Comparison of ENCODE assay signal across 8 cellular contexts in the genomic region with DNA sequence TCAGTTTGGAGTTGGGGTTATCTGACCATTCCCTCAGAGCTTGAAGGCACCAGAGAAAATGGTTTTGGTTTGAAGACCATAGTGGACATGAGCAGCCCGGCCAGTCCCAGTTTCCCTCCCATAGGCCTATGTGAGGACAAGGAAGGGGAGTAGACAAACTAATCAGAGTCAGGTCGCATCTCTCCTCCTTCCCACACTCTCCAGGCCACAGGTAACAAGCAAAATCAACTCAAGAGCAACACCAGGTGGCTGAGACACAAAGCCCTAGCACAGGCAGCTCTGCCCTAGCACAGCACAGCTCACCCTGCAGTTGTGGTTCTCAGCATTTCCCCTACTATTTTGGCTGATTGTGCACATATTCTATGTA. TPM values are rescaled to one million over a fixed set of nuclear protein-coding genes. Genes with fewer than 3 reads are reported as not detected.
DNase-seq lines count a peak whose midpoint lies in the region; ATAC-seq and TF ChIP-seq lines count a peak whose summit lies in the region.

No MANE protein-coding gene starts in this region.

- no peaks in the 10 kb centered on the region for H3K9me3 ChIP-seq in CD4-positive, alpha-beta memory T cell (ENCODE audit: control insufficient read depth in 1 of 2, low read length in 2 of 2)
- H3K9me3 ChIP-seq in osteoblast (ENCODE audit: low read depth, low read length), result no peaks in the 10 kb centered on the region

- H3K79me2 ChIP-seq in osteoblast (ENCODE audit: insufficient read depth, low read length), result peaks cover 3% of the 10 kb centered on the region

- H2AFZ ChIP-seq in osteoblast (ENCODE audit: low read length), result no peak overlapping the region

- peaks cover 45 to 70% of the 10 kb centered on the region in 2 donors for H3K36me3 Mint-ChIP-seq in CD4-positive, alpha-beta memory T cell

- H3K4me3 Mint-ChIP-seq in CD4-positive, alpha-beta memory T cell, result peak overlapping the region; percentile 86 to 99 (median 90)

- TF ChIP-seq CTCF in osteoblast (IDR thresholded peaks at IDR 0.05; ENCODE audit: extremely low read depth, low read depth, low read length), result no peak

- CTCF ChIA-PET in CD4-positive, alpha-beta memory T cell (lab: Charles Lee; ENCODE audit: partially characterized antibody), result interaction anchor here (0.8 to 13.8 kb wide), 19 partner anchors 8 to 660 kb away, joined by 3 to 510 read pairs (median 5); a partner anchor contains a TSS

- peaks cover 97% of the 10 kb centered on the region for H3K4me1 ChIP-seq in CD4-positive, alpha-beta memory T cell (ENCODE audit: insufficient read depth, low read length)
- no peaks in the 10 kb centered on the region for H3K4me1 ChIP-seq in osteoblast (ENCODE audit: insufficient read depth, low read length)

- peak overlapping the region; percentile 97 for H3K27ac ChIP-seq in CD4-positive, alpha-beta memory T cell (ENCODE audit: low read depth, low read length)
- no peak overlapping the region for H3K27ac ChIP-seq in osteoblast (ENCODE audit: low read depth, low read length)

- no peak overlapping the region for H3K4me2 ChIP-seq in osteoblast (ENCODE audit: insufficient read depth, low read length)

- H3K9me3 Mint-ChIP-seq in CD4-positive, alpha-beta memory T cell, result no peaks in the 10 kb centered on the region

- H3K27me3 ChIP-seq in CD4-positive, alpha-beta memory T cell (ENCODE audit: insufficient read depth, low read length), result no peaks in the 10 kb centered on the region
- no peaks in the 10 kb centered on the region for H3K27me3 ChIP-seq in osteoblast (ENCODE audit: insufficient read depth, low read length)

- peaks cover 56 to 98% (median 76%) of the 10 kb centered on the region in 4 donors for H3K4me1 Mint-ChIP-seq in CD4-positive, alpha-beta memory T cell

- peak; percentile 79 to 88 (median 81) for DNase-seq in CD4-positive, alpha-beta memory T cell
- DNase-seq in activated naive CD4-positive, alpha-beta T cell treated with anti-CD3 and anti-CD28 coated beads, Interleukin-2, amount 50 U/mL, for 16 hours, result peak; percentile 72
- DNase-seq in stimulated activated CD8-positive, alpha-beta memory T cell treated with anti-CD3 and anti-CD28 coated beads, Interleukin-4, amount 100 ng/mL, for 48 hours, result peak; percentile 73
- DNase-seq in osteoblast (ENCODE audit: insufficient read length, low spot score, missing footprints) (no peak), D341Med (ENCODE audit: low spot score) (no peak), cortex of kidney (lab: John Stamatoyannopoulos, UW) (no peak)

- peak; percentile 35 for ATAC-seq in GM21381 (IDR thresholded peaks at IDR 0.05; ENCODE audit: unreplicated experiment)
- peak; percentile 40 for ATAC-seq in HG03571 (IDR thresholded peaks at IDR 0.05; ENCODE audit: unreplicated experiment)

- H4K20me1 ChIP-seq in osteoblast (ENCODE audit: insufficient read depth, low read length), result peaks cover 3% of the 10 kb centered on the region

- POLR2A ChIA-PET in CD4-positive, alpha-beta memory T cell (lab: Charles Lee; ENCODE audit: partially characterized antibody), result interaction anchor here (0.7 to 34.1 kb wide), 26 partner anchors 1 to 810 kb away, joined by 3 to 3924 read pairs (median 4); a partner anchor contains a TSS

- peak overlapping the region; percentile 59 to 99 for H3K4me3 ChIP-seq in CD4-positive, alpha-beta memory T cell (ENCODE audit: low read length in 2 of 2)
- no peak overlapping the region for H3K4me3 ChIP-seq in osteoblast (ENCODE audit: insufficient read depth, low read length)

- intact Hi-C loops in CD4-positive, alpha-beta memory T cell (cut with micrococcal nuclease), result loop anchor here (1.0 to 2.0 kb wide), 8 partner anchors 8 to 174 kb away; a partner anchor contains a TSS

- peak overlapping the region; percentile 92 to 99 (median 94) for H3K27ac Mint-ChIP-seq in CD4-positive, alpha-beta memory T cell

- no peaks in the 10 kb centered on the region for H3K27me3 Mint-ChIP-seq in CD4-positive, alpha-beta memory T cell

- peaks cover 44% of the 10 kb centered on the region for H3K36me3 ChIP-seq in CD4-positive, alpha-beta memory T cell (ENCODE audit: insufficient read depth, low read length)
- peaks cover 55% of the 10 kb centered on the region for H3K36me3 ChIP-seq in osteoblast (ENCODE audit: insufficient read depth, low read length)

RNA-seq across cellular contexts. Expression of a gene that starts 7.2 kb away (rescaled TPM):
- 10 to 100 TPM; 61.4 to 75.2 TPM for total RNA-seq in CD4-positive, alpha-beta memory T cell
- polyA plus RNA-seq in CD4-positive, alpha-beta memory T cell, result 100 to 1,000 TPM in 1 of 2 donors, 10 to 100 TPM in 1; 94.4 to 120 TPM
- total RNA-seq in osteoblast, result 49.9 and 60.7 TPM in 2 replicates

RNA-seq across cellular contexts. Expression of a gene that starts 16.2 kb away (rescaled TPM):
- 10 to 100 TPM; 15.8 to 19.1 TPM for total RNA-seq in CD4-positive, alpha-beta memory T cell
- under 1 TPM in 1 of 2 donors, not detected in 1; 0.80 TPM for polyA plus RNA-seq in CD4-positive, alpha-beta memory T cell
- 3.8 and 4.3 TPM in 2 replicates for total RNA-seq in osteoblast

Comparison
In these comparisons a context has a peak if more than half of its experiments do, and no peak if none do; other contexts are left out.
1. DNase-seq: peak in CD4-positive, alpha-beta memory T cell (5 of 5), activated naive CD4-positive, alpha-beta T cell treated with anti-CD3 and anti-CD28 coated beads, Interleukin-2, amount 50 U/mL, for 16 hours (single experiment) and stimulated activated CD8-positive, alpha-beta memory T cell treated with anti-CD3 and anti-CD28 coated beads, Interleukin-4, amount 100 ng/mL, for 48 hours (single experiment); none in osteoblast (single experiment), D341Med (single experiment) and cortex of kidney (single experiment).